Comparison of ENCODE assay signal across 9 cellular contexts in genomic region chr6:113690255-113690956, GRCh38.
DNase-seq lines count a peak whose midpoint lies in the region; ATAC-seq, FAIRE-seq and TF ChIP-seq lines count a peak whose summit lies in the region.
"Had no signal": no experiment of that assay in that cellular context is flagged by ENCODE, and none has a peak within 500 bp of the region (broad histone marks: within the 10 kb centered on the region; RNA-seq: fewer than 3 reads in every experiment).

No MANE protein-coding gene starts in this region.

- H3K27ac ChIP-seq in gastrocnemius medialis: no peak overlapping the region

- H3K4me3 ChIP-seq in LNCaP clone FGC (ENCODE audit: low read depth, low read length): no peak overlapping the region
- H3K4me3 ChIP-seq in bronchial epithelial cell (ENCODE audit: low read depth, low read length): no peak overlapping the region
- no peak overlapping the region for H3K4me3 ChIP-seq in gastrocnemius medialis

- POLR2A ChIA-PET in activated CD4-positive, alpha-beta T cell treated with anti-CD3 and anti-CD28 coated beads, Interleukin-2, amount 10 ng/mL, durations not matched to agents 7 days and 5 days (lab: Charles Lee): no interaction called here

- TF ChIP-seq CTCF in LNCaP clone FGC (IDR thresholded peaks at IDR 0.05; ENCODE audit: control insufficient read depth, extremely low read depth, insufficient read depth) (no peak), bronchial epithelial cell (IDR thresholded peaks at IDR 0.05; ENCODE audit: insufficient read depth, low read length, severe bottlenecking) (no peak), gastrocnemius medialis (IDR thresholded peaks at IDR 0.05 in 4 of 5, conservative IDR thresholded peaks at IDR 0.05 in 1 of 5) (no peak)

- H3K36me3 Mint-ChIP-seq in immature natural killer cell: no peaks in the 10 kb centered on the region
- H3K36me3 Mint-ChIP-seq in activated CD4-positive, alpha-beta T cell treated with anti-CD3 and anti-CD28 coated beads, Interleukin-2, amount 10 ng/mL, durations not matched to agents 7 days and 5 days (ENCODE audit: low read depth): no peaks in the 10 kb centered on the region
- H3K36me3 Mint-ChIP-seq: IgD-negative memory B cell had no signal

- intact Hi-C loops in gastrocnemius medialis (cut with DNase I; ENCODE audit: low total_unique reads): no loop called here

- H3K36me3 ChIP-seq in bronchial epithelial cell (ENCODE audit: control insufficient read depth, insufficient read depth, low read length): no peaks in the 10 kb centered on the region
- no peaks in the 10 kb centered on the region for H3K36me3 ChIP-seq in gastrocnemius medialis

- DNase-seq in DMS79 (lab: John Stamatoyannopoulos, UW) (peak; percentile 19), LNCaP clone FGC (ENCODE audit: low read depth) (peak; percentile 53), bronchial epithelial cell (ENCODE audit: low read depth) (peak; percentile 96), immature natural killer cell (no peak), gastrocnemius medialis (no peak)
- DNase-seq in activated CD8-positive, alpha-beta memory T cell treated with anti-CD3 and anti-CD28 coated beads, Interleukin-2, amount 50 U/mL, for 4 hours: no peak
- DNase-seq in activated CD4-positive, alpha-beta T cell treated with anti-CD3 and anti-CD28 coated beads, Interleukin-2, amount 10 ng/mL, durations not matched to agents 7 days and 5 days: no peak

- no peak for TF ChIP-seq POLR2A in gastrocnemius medialis (IDR thresholded peaks at IDR 0.05)

- peaks cover 0 to 5% (median 1%) of the 10 kb centered on the region in 3 donors for H3K27me3 Mint-ChIP-seq in immature natural killer cell (ENCODE audit: low read depth in 3 of 3)
- H3K27me3 Mint-ChIP-seq in activated CD4-positive, alpha-beta T cell treated with anti-CD3 and anti-CD28 coated beads, Interleukin-2, amount 10 ng/mL, durations not matched to agents 7 days and 5 days: no peaks in the 10 kb centered on the region
- H3K27me3 Mint-ChIP-seq: IgD-negative memory B cell had no signal

- peak; percentile 72 for ATAC-seq in GM21529 (IDR thresholded peaks at IDR 0.05; ENCODE audit: unreplicated experiment)
- no peak for ATAC-seq in gastrocnemius medialis

- H3K4me3 Mint-ChIP-seq in immature natural killer cell: no peak overlapping the region
- no peak overlapping the region for H3K4me3 Mint-ChIP-seq in activated CD4-positive, alpha-beta T cell treated with anti-CD3 and anti-CD28 coated beads, Interleukin-2, amount 10 ng/mL, durations not matched to agents 7 days and 5 days

- H3K4me1 ChIP-seq in gastrocnemius medialis: no peaks in the 10 kb centered on the region

- no peaks in the 10 kb centered on the region for H3K4me1 Mint-ChIP-seq in immature natural killer cell
- H3K4me1 Mint-ChIP-seq in activated CD4-positive, alpha-beta T cell treated with anti-CD3 and anti-CD28 coated beads, Interleukin-2, amount 10 ng/mL, durations not matched to agents 7 days and 5 days: no peaks in the 10 kb centered on the region

- H3K9me3 ChIP-seq in gastrocnemius medialis: no peaks in the 10 kb centered on the region

- no peak overlapping the region for H3K27ac Mint-ChIP-seq in immature natural killer cell
- no peak overlapping the region for H3K27ac Mint-ChIP-seq in activated CD4-positive, alpha-beta T cell treated with anti-CD3 and anti-CD28 coated beads, Interleukin-2, amount 10 ng/mL, durations not matched to agents 7 days and 5 days
- H3K27ac Mint-ChIP-seq: IgD-negative memory B cell had no signal

- H3K9me3 Mint-ChIP-seq in immature natural killer cell: peaks cover 0 to 8% (median 0%) of the 10 kb centered on the region in 6 donors
- H3K9me3 Mint-ChIP-seq in activated CD4-positive, alpha-beta T cell treated with anti-CD3 and anti-CD28 coated beads, Interleukin-2, amount 10 ng/mL, durations not matched to agents 7 days and 5 days: no peaks in the 10 kb centered on the region

- in situ Hi-C loops in gastrocnemius medialis (cut with MboI; ENCODE audit: low sequenced_read_pairs in 4 of 4): no loop called here

- CTCF ChIA-PET in activated CD4-positive, alpha-beta T cell treated with anti-CD3 and anti-CD28 coated beads, Interleukin-2, amount 10 ng/mL, durations not matched to agents 7 days and 5 days (lab: Charles Lee): no interaction called here

- no peak for FAIRE-seq in bronchial epithelial cell (lab: Jason Lieb, UNC)

- H3K27me3 ChIP-seq in bronchial epithelial cell (ENCODE audit: control insufficient read depth, insufficient read depth, low read length) (no peaks in the 10 kb centered on the region), gastrocnemius medialis (no peaks in the 10 kb centered on the region)

Comparison
In these comparisons a context has a peak if more than half of its experiments do, and no peak if none do; other contexts are left out.
1. DNase-seq: peak in DMS79 (single experiment), LNCaP clone FGC (single experiment) and bronchial epithelial cell (single experiment); none in immature natural killer cell (0 of 3), activated CD8-positive, alpha-beta memory T cell treated with anti-CD3 and anti-CD28 coated beads, Interleukin-2, amount 50 U/mL, for 4 hours (single experiment), gastrocnemius medialis (0 of 2) and activated CD4-positive, alpha-beta T cell treated with anti-CD3 and anti-CD28 coated beads, Interleukin-2, amount 10 ng/mL, durations not matched to agents 7 days and 5 days (single experiment).